In the genomic region with DNA sequence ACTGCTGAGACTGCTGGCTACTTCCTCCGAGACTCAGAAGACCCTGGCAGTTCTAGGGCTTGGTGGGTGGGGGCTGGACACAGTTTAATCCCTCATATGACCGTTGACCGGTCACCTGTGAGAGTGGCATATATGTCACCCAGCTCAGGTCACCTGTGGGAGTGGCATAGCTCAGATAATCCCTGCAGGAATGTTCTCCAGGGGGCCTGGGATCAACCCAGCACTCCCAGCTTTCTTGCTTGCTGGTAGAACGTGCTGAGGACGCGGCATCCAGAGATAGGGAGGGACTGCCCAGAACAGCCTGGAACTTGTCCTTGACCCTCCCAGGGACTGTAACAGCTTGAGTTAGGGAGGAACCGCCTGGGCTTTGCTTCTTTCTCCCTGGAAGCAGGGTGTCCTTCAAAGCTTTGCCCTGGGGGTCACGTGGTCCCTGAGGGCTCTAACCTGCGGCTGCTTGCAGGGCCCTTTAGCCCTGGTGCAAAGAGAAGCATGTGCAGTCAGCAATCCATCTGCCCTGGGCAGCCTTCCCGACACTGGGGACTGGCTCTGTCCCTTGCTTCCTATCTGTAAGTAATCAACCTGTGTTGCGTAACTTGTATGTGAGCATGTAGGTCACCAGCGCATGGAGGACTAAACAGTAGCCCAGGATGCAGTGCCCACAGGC, we compare ENCODE assay signal across 14 cellular contexts. TPM values are rescaled to one million over a fixed set of nuclear protein-coding genes. Genes with fewer than 3 reads are reported as not detected.
DNase-seq lines count a peak whose midpoint lies in the region; ATAC-seq and TF ChIP-seq lines count a peak whose summit lies in the region.
"Had no signal": no experiment of that assay in that cellular context is flagged by ENCODE, and none has a peak within 500 bp of the region (broad histone marks: within the 10 kb centered on the region; RNA-seq: fewer than 3 reads in every experiment).

No MANE protein-coding gene starts in this region.

- H3K27me3 Mint-ChIP-seq in central memory CD8-positive, alpha-beta T cell, result no peaks in the 10 kb centered on the region

- 39% methylated on average over 12 of the region's 12 CpGs for WGBS in liver

- no peak overlapping the region for H3K4me3 ChIP-seq in right atrium auricular region
- no peak overlapping the region for H3K4me3 ChIP-seq in liver (ENCODE audit: low read depth in 1 of 3, low read length in 3 of 3)
- no peak overlapping the region for H3K4me3 ChIP-seq in upper lobe of right lung
- H3K4me3 ChIP-seq: SJSA1, smooth muscle cell had no signal

- no peaks in the 10 kb centered on the region for H3K9me3 Mint-ChIP-seq in central memory CD8-positive, alpha-beta T cell

- H3K4me3 Mint-ChIP-seq in central memory CD8-positive, alpha-beta T cell, result peak overlapping the region; percentile 75

- H3K27me3 ChIP-seq in right atrium auricular region (no peaks in the 10 kb centered on the region), liver (ENCODE audit: control insufficient read depth in 4 of 4, insufficient read depth in 4 of 4, low read length in 3 of 4) (no peaks in the 10 kb centered on the region), upper lobe of right lung (no peaks in the 10 kb centered on the region)
- H3K27me3 ChIP-seq: ascending aorta, SJSA1 had no signal

- peak in 1 of 2 donors; percentile 66 for TF ChIP-seq RAD21 in liver (IDR thresholded peaks at IDR 0.05)

- no peak overlapping the region for H3K27ac Mint-ChIP-seq in central memory CD8-positive, alpha-beta T cell (ENCODE audit: low read depth)

- H3K4me1 ChIP-seq in right atrium auricular region, result peaks cover 0 to 23% of the 10 kb centered on the region in 2 donors
- H3K4me1 ChIP-seq in liver (ENCODE audit: control insufficient read depth in 4 of 4, insufficient read depth in 4 of 4, low read length in 3 of 4), result peaks cover 14 to 26% (median 20%) of the 10 kb centered on the region in 4 donors
- peaks cover 15% of the 10 kb centered on the region for H3K4me1 ChIP-seq in upper lobe of right lung
- H3K4me1 ChIP-seq: SJSA1 had no signal

- H3K36me3 ChIP-seq in right atrium auricular region (no peaks in the 10 kb centered on the region), liver (ENCODE audit: control insufficient read depth in 4 of 4, insufficient read depth in 3 of 4, low read depth in 1 of 4, low read length in 3 of 4) (no peaks in the 10 kb centered on the region), upper lobe of right lung (no peaks in the 10 kb centered on the region)
- H3K36me3 ChIP-seq: ascending aorta, SJSA1 had no signal

- H3K27ac ChIP-seq in right atrium auricular region (no peak overlapping the region), liver (ENCODE audit: low read depth in 1 of 2, low read length in 2 of 2) (peak overlapping the region; percentile 46 to 74), upper lobe of right lung (no peak overlapping the region)
- H3K27ac ChIP-seq: ascending aorta, SJSA1 had no signal

- peaks cover 2% of the 10 kb centered on the region for H3K36me3 Mint-ChIP-seq in central memory CD8-positive, alpha-beta T cell (ENCODE audit: insufficient read depth)

- no peak for TF ChIP-seq CTCF in right atrium auricular region (IDR thresholded peaks at IDR 0.05)
- peak; percentile 1 for TF ChIP-seq CTCF in liver (IDR thresholded peaks at IDR 0.05; ENCODE audit: low read depth, low read length, missing input control)
- no peak for TF ChIP-seq CTCF in upper lobe of right lung (IDR thresholded peaks at IDR 0.05)

- no peak for DNase-seq in Right ventricle myocardium inferior (ENCODE audit: missing footprints)
- DNase-seq in right atrium auricular region (ENCODE audit: low spot score), result no peak
- DNase-seq in central memory CD8-positive, alpha-beta T cell (ENCODE audit: low spot score in 2 of 2), result no peak
- DNase-seq in upper lobe of right lung, result peak; percentile 71
- DNase-seq in GM19238 (ENCODE audit: insufficient read length, low spot score), result no peak
- DNase-seq: activated CD8-positive, alpha-beta memory T cell treated with anti-CD3 and anti-CD28 coated beads for 24 hours; NCI-H2171 treated with DMSO at 0.1 percent for 48 hours; stimulated activated CD8-positive, alpha-beta memory T cell treated with anti-CD3 and anti-CD28 coated beads, Interleukin-4, amount 100 ng/mL, for 48 hours had no signal

- no peaks in the 10 kb centered on the region for H3K9me3 ChIP-seq in right atrium auricular region
- no peaks in the 10 kb centered on the region for H3K9me3 ChIP-seq in liver (ENCODE audit: control insufficient read depth in 4 of 4, low read length in 3 of 4)
- H3K9me3 ChIP-seq in upper lobe of right lung, result no peaks in the 10 kb centered on the region
- H3K9me3 ChIP-seq: ascending aorta, SJSA1 had no signal

- H3K9ac ChIP-seq in liver (ENCODE audit: low read depth in 1 of 2, low read length in 2 of 2), result no peak overlapping the region

- intact Hi-C loops in Right ventricle myocardium inferior (cut with DNase I), result no loop called here
- intact Hi-C loops in upper lobe of right lung (cut with DNase I), result no loop called here

- ATAC-seq in Right ventricle myocardium inferior (peak; percentile 15), upper lobe of right lung (peak; percentile 44), GM19328 (IDR thresholded peaks at IDR 0.05; ENCODE audit: unreplicated experiment) (no peak), HG03159 (IDR thresholded peaks at IDR 0.05; ENCODE audit: unreplicated experiment) (no peak)
- ATAC-seq in central memory CD8-positive, alpha-beta T cell (replicated peaks; ENCODE audit: extremely low read depth, poor library complexity, severe bottlenecking), result no peak

- H3K4me1 Mint-ChIP-seq in central memory CD8-positive, alpha-beta T cell, result peaks cover 19% of the 10 kb centered on the region

TF ChIP-seq in liver, 16 proteins besides CTCF, POLR2A, EP300 and RAD21 (continues in another document):
- TF ChIP-seq FOXA2 (IDR thresholded peaks at IDR 0.05), result peak; percentile 57
- TF ChIP-seq YY1 (IDR thresholded peaks at IDR 0.05), result peak; percentile 91
- peak in 1 of 2 donors; percentile 64 for TF ChIP-seq EGR1 (IDR thresholded peaks at IDR 0.05; ENCODE audit: low read depth in 2 of 2)
- peak; percentile 91 for TF ChIP-seq SP1 (IDR thresholded peaks at IDR 0.05)
- TF ChIP-seq HNF4A (conservative IDR thresholded peaks at IDR 0.05), result peak; percentile 91 to 97
- peak; percentile 85 to 94 for TF ChIP-seq RXRA (IDR thresholded peaks at IDR 0.05)
- TF ChIP-seq TAF1 (conservative IDR thresholded peaks at IDR 0.05), result no peak
- TF ChIP-seq, protein P1, sequence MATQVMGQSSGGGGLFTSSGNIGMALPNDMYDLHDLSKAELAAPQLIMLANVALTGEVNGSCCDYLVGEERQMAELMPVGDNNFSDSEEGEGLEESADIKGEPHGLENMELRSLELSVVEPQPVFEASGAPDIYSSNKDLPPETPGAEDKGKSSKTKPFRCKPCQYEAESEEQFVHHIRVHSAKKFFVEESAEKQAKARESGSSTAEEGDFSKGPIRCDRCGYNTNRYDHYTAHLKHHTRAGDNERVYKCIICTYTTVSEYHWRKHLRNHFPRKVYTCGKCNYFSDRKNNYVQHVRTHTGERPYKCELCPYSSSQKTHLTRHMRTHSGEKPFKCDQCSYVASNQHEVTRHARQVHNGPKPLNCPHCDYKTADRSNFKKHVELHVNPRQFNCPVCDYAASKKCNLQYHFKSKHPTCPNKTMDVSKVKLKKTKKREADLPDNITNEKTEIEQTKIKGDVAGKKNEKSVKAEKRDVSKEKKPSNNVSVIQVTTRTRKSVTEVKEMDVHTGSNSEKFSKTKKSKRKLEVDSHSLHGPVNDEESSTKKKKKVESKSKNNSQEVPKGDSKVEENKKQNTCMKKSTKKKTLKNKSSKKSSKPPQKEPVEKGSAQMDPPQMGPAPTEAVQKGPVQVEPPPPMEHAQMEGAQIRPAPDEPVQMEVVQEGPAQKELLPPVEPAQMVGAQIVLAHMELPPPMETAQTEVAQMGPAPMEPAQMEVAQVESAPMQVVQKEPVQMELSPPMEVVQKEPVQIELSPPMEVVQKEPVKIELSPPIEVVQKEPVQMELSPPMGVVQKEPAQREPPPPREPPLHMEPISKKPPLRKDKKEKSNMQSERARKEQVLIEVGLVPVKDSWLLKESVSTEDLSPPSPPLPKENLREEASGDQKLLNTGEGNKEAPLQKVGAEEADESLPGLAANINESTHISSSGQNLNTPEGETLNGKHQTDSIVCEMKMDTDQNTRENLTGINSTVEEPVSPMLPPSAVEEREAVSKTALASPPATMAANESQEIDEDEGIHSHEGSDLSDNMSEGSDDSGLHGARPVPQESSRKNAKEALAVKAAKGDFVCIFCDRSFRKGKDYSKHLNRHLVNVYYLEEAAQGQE (IDR thresholded peaks at IDR 0.05), result peak; percentile 70
- TF ChIP-seq, protein P2, sequence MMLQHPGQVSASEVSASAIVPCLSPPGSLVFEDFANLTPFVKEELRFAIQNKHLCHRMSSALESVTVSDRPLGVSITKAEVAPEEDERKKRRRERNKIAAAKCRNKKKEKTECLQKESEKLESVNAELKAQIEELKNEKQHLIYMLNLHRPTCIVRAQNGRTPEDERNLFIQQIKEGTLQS (IDR thresholded peaks at IDR 0.05), result no peak
- TF ChIP-seq FOXA1 (IDR thresholded peaks at IDR 0.05), result peak; percentile 39
- TF ChIP-seq GABPA (IDR thresholded peaks at IDR 0.05 in 1 of 2, conservative IDR thresholded peaks at IDR 0.05 in 1 of 2), result peak in 1 of 2 donors; percentile 32
- peak; percentile 53 to 64 for TF ChIP-seq JUND (IDR thresholded peaks at IDR 0.05)
- TF ChIP-seq, protein P3, sequence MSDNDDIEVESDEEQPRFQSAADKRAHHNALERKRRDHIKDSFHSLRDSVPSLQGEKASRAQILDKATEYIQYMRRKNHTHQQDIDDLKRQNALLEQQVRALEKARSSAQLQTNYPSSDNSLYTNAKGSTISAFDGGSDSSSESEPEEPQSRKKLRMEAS (IDR thresholded peaks at IDR 0.05), result peak; percentile 98

RNA-seq across cellular contexts. Expression of a gene that starts 55.3 kb away (rescaled TPM):
- total RNA-seq in Right ventricle myocardium inferior (6.5 TPM), right atrium auricular region (1 to 10 TPM; 3.4 to 6.0 TPM), liver (1 to 10 TPM; 2.3 to 6.1 TPM), upper lobe of right lung (16.6 TPM)
- polyA plus RNA-seq in liver, result 1 to 10 TPM; 2.0 to 3.0 TPM
- polyA plus RNA-seq: smooth muscle cell had no signal

RNA-seq across cellular contexts. Expression of a gene that starts 55.6 kb away (rescaled TPM):
- total RNA-seq in Right ventricle myocardium inferior, result not detected
- not detected for total RNA-seq in right atrium auricular region
- under 1 TPM in 1 of 2 donors, not detected in 1; 0.33 TPM for total RNA-seq in liver
- under 1 TPM in 1 of 2 donors, not detected in 1; 0.36 TPM for polyA plus RNA-seq in liver
- not detected for total RNA-seq in upper lobe of right lung
- total RNA-seq: ascending aorta, SJSA1, smooth muscle cell had no signal
- polyA plus RNA-seq: smooth muscle cell had no signal

Comparison
In these comparisons a context has a peak if more than half of its experiments do, and no peak if none do; other contexts are left out.
1. ATAC-seq: peak in Right ventricle myocardium inferior (single experiment) and upper lobe of right lung (single experiment); none in central memory CD8-positive, alpha-beta T cell (single experiment), GM19328 (single experiment) and HG03159 (single experiment).
2. H3K27ac ChIP-seq: peak in liver (2 of 2); none in right atrium auricular region (0 of 2) and upper lobe of right lung (single experiment).